In genomic region chr15:70354260-70354894, GRCh38 we compare ENCODE assay signal across 18 cellular contexts.
A peak's percentile ranks its signal among the peaks of the same experiment; 100 is the strongest.
DNase-seq lines count a peak whose midpoint lies in the region; ATAC-seq and TF ChIP-seq lines count a peak whose summit lies in the region.
"Had no signal": no experiment of that assay in that cellular context is flagged by ENCODE, and none has a peak within 500 bp of the region (broad histone marks: within the 10 kb centered on the region; RNA-seq: fewer than 3 reads in every experiment).

No MANE protein-coding gene starts in this region.

- TF ChIP-seq CTCF in type B pancreatic cell (conservative IDR thresholded peaks at IDR 0.05), result no peak

- H3K36me3 Mint-ChIP-seq in T-helper 2 cell treated with Interferon-gamma antibody and Interleukin-4, amounts not matched to agents 5 μg/mL and 100 μg/mL, for 36 hours (ENCODE audit: low read depth), result no peaks in the 10 kb centered on the region
- H3K36me3 Mint-ChIP-seq in type B pancreatic cell, result no peaks in the 10 kb centered on the region
- H3K36me3 Mint-ChIP-seq: CD4-positive, CD25-positive, alpha-beta regulatory T cell; IgD-negative memory B cell had no signal

- H3K9me3 ChIP-seq in NT2/D1 (ENCODE audit: insufficient read depth, low read length), result no peaks in the 10 kb centered on the region
- H3K9me3 ChIP-seq: HAP-1, SJSA1 had no signal

- H3K27ac Mint-ChIP-seq in T-helper 2 cell treated with Interferon-gamma antibody and Interleukin-4, amounts not matched to agents 5 μg/mL and 100 μg/mL, for 36 hours, result no peak overlapping the region
- H3K27ac Mint-ChIP-seq in type B pancreatic cell, result no peak overlapping the region
- H3K27ac Mint-ChIP-seq: CD4-positive, CD25-positive, alpha-beta regulatory T cell; IgD-negative memory B cell had no signal

- H3K27me3 ChIP-seq in NT2/D1 (ENCODE audit: insufficient read depth, insufficient read length), result peaks cover 3% of the 10 kb centered on the region

- H3K27me3 Mint-ChIP-seq in T-helper 2 cell treated with Interferon-gamma antibody and Interleukin-4, amounts not matched to agents 5 μg/mL and 100 μg/mL, for 36 hours (ENCODE audit: low read depth), result peaks cover 8% of the 10 kb centered on the region
- H3K27me3 Mint-ChIP-seq in type B pancreatic cell, result peaks cover 40% of the 10 kb centered on the region

- DNase-seq in T-helper 2 cell treated with Interferon-gamma antibody and Interleukin-4, amounts not matched to agents 5 μg/mL and 100 μg/mL, for 36 hours (ENCODE audit: low spot score), result peak; percentile 0
- no peak for DNase-seq in T-helper 2 cell
- DNase-seq in NT2/D1 (ENCODE audit: low read depth, low spot score), result no peak
- no peak for DNase-seq in left lobe of liver (ENCODE audit: low spot score)
- DNase-seq in type B pancreatic cell (ENCODE audit: extremely low spot score, unreplicated experiment), result no peak
- DNase-seq in OCI-M1 (lab: John Stamatoyannopoulos, UW), result no peak
- DNase-seq: CD4-positive, CD25-positive, alpha-beta regulatory T cell; DMS79; NCI-H146; NCI-H2107; NCI-H345; NCI-H748 treated with DMSO at 0.1 percent for 48 hours had no signal

- H3K36me3 ChIP-seq in NT2/D1 (ENCODE audit: insufficient read depth, insufficient read length, low read length), result no peaks in the 10 kb centered on the region
- H3K36me3 ChIP-seq: HAP-1, SJSA1 had no signal

- H3K9ac ChIP-seq in NT2/D1 (ENCODE audit: insufficient read length, low read depth), result peak overlapping the region; percentile 4

- H3K9me3 Mint-ChIP-seq in T-helper 2 cell treated with Interferon-gamma antibody and Interleukin-4, amounts not matched to agents 5 μg/mL and 100 μg/mL, for 36 hours, result no peaks in the 10 kb centered on the region
- H3K9me3 Mint-ChIP-seq in type B pancreatic cell, result no peaks in the 10 kb centered on the region
- H3K9me3 Mint-ChIP-seq: CD4-positive, CD25-positive, alpha-beta regulatory T cell; IgD-negative memory B cell had no signal

- peak; percentile 51 for ATAC-seq in left lobe of liver
- no peak for ATAC-seq in HG02588 (IDR thresholded peaks at IDR 0.05; ENCODE audit: unreplicated experiment)
- ATAC-seq in GM18517 (IDR thresholded peaks at IDR 0.05; ENCODE audit: unreplicated experiment), result no peak
- ATAC-seq: GM12878 had no signal

- H3K4me1 Mint-ChIP-seq in T-helper 2 cell treated with Interferon-gamma antibody and Interleukin-4, amounts not matched to agents 5 μg/mL and 100 μg/mL, for 36 hours (ENCODE audit: low read depth), result no peaks in the 10 kb centered on the region
- H3K4me1 Mint-ChIP-seq in type B pancreatic cell (ENCODE audit: unreplicated experiment), result peaks cover 14% of the 10 kb centered on the region
- H3K4me1 Mint-ChIP-seq: CD4-positive, CD25-positive, alpha-beta regulatory T cell had no signal

- H3K4me3 Mint-ChIP-seq in T-helper 2 cell treated with Interferon-gamma antibody and Interleukin-4, amounts not matched to agents 5 μg/mL and 100 μg/mL, for 36 hours, result no peak overlapping the region
- H3K4me3 Mint-ChIP-seq in type B pancreatic cell, result peak overlapping the region; percentile 12
- H3K4me3 Mint-ChIP-seq: CD4-positive, CD25-positive, alpha-beta regulatory T cell; IgD-negative memory B cell had no signal

- peaks cover 15% of the 10 kb centered on the region for H3K4me1 ChIP-seq in NT2/D1 (ENCODE audit: insufficient read depth, insufficient read length)
- H3K4me1 ChIP-seq: HAP-1, SJSA1 had no signal

- no peak overlapping the region for H3K4me3 ChIP-seq in NT2/D1 (ENCODE audit: insufficient read length, low read depth)
- H3K4me3 ChIP-seq: GM12878, HAP-1, SJSA1 had no signal
